ENCODE assay signal across 1 cellular context in the genomic region with DNA sequence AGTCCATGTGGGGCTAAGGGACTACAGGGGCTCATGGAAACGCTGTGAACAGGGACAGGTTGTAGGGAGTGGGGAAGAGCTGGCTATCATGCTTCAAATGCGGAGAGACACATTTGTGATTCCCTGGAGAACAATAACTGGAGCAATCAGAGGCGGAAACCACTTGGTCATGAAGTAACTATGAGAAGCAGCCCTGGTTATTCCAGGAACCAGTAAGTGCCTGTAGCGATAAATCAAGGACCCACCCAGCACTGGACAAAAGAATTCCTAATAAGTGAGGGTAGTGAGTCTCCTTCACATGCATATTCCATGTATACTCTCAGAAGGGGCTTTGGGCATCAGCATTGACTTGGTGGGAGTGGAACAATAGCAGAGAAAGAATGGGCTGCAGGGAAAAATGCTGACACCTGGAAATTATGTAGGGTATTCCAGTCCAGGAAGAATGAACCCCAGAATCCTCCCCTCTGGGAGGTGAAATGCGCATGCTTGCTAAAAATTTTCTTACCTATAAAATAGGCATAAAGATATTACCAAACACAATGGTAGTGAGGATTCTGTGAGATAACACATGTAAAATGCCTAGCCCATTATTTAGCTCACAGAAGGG.
TF ChIP-seq lines count a peak whose summit lies in the region.

No MANE protein-coding gene starts in this region.

TF ChIP-seq in IMR-90, 13 proteins besides CTCF, POLR2A, EP300 and RAD21:
- TF ChIP-seq, protein P1, sequence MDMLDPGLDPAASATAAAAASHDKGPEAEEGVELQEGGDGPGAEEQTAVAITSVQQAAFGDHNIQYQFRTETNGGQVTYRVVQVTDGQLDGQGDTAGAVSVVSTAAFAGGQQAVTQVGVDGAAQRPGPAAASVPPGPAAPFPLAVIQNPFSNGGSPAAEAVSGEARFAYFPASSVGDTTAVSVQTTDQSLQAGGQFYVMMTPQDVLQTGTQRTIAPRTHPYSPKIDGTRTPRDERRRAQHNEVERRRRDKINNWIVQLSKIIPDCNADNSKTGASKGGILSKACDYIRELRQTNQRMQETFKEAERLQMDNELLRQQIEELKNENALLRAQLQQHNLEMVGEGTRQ (IDR thresholded peaks at IDR 0.05; ENCODE audit: low read depth, low read length), result no peak
- TF ChIP-seq RFX5 (IDR thresholded peaks at IDR 0.05; ENCODE audit: low read depth, low read length) (no peak), RCOR1 (IDR thresholded peaks at IDR 0.05; ENCODE audit: insufficient replicate concordance, low read length) (no peak), MXI1 (IDR thresholded peaks at IDR 0.05; ENCODE audit: borderline replicate concordance, low read depth, low read length) (no peak), ELK1 (IDR thresholded peaks at IDR 0.05; ENCODE audit: borderline replicate concordance, low read depth, low read length) (no peak), FOS (IDR thresholded peaks at IDR 0.05; ENCODE audit: low read depth, low read length) (no peak), MAFK (IDR thresholded peaks at IDR 0.05; ENCODE audit: low read depth, low read length) (peak; percentile 69), NFE2L2 (IDR thresholded peaks at IDR 0.05; ENCODE audit: low read depth, low read length) (no peak)
